Comparison of ENCODE assay signal across 20 cellular contexts in the genomic region with DNA sequence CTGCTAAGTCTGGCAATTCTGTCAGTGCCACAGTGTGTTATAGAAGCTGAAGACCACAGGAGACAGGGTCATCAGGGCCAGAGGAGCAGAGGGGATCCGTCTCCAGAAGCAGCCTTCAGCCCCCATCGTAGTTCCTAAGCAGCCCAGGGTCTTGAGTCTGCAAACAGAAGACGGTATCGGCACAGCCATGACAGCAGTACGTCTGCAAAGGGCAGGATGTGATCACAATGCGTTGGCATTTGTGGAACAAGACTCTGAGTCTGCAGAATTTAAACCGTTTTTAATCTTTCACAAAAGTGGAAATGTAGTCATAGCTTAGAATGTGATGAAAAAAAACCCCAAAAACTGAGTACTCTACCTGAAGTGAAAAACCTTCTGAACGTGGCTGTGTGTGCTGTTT. TPM values are rescaled to one million over a fixed set of nuclear protein-coding genes. Genes with fewer than 3 reads are reported as not detected.
DNase-seq lines count a peak whose midpoint lies in the region; ATAC-seq and TF ChIP-seq lines count a peak whose summit lies in the region.
"Had no signal": no experiment of that assay in that cellular context is flagged by ENCODE, and none has a peak within 500 bp of the region (broad histone marks: within the 10 kb centered on the region; RNA-seq: fewer than 3 reads in every experiment).

No MANE protein-coding gene starts in this region.

- H3K79me2 ChIP-seq in GM23248 (ENCODE audit: insufficient read depth) = no peaks in the 10 kb centered on the region

- no peak for DNase-seq in left ventricle myocardium inferior
- no peak for DNase-seq in cardiac septum (ENCODE audit: low spot score)
- DNase-seq in chondrocyte (ENCODE audit: low spot score) = no peak
- no peak for DNase-seq in transverse colon
- no peak for DNase-seq in AG08395 (ENCODE audit: low spot score)
- no peak for DNase-seq in omental fat pad (ENCODE audit: low spot score)
- DNase-seq in GM23248 = no peak
- DNase-seq: ACHN; activated CD4-positive, alpha-beta T cell treated with anti-CD3 and anti-CD28 coated beads, Interleukin-2, amount 10 ng/mL, durations not matched to agents 24 days and 14 days; activated naive CD8-positive, alpha-beta T cell treated with anti-CD3 and anti-CD28 coated beads, Interleukin-2, amount 50 U/mL, for 24 hours; CD4-positive, alpha-beta T cell; left colon; NCI-H1694; SIG-M5 had no signal

- H3K4me3 Mint-ChIP-seq in chondrocyte (ENCODE audit: unreplicated experiment) = no peak overlapping the region
- H3K4me3 Mint-ChIP-seq: activated CD4-positive, alpha-beta T cell treated with anti-CD3 and anti-CD28 coated beads, Interleukin-2, amount 10 ng/mL, durations not matched to agents 24 days and 14 days; activated naive CD8-positive, alpha-beta T cell treated with anti-CD3 and anti-CD28 coated beads, Interleukin-2, amount 50 U/mL, for 24 hours; CD4-positive, alpha-beta T cell; GM23338 had no signal

- peaks cover 33% of the 10 kb centered on the region for H3K4me1 Mint-ChIP-seq in chondrocyte (ENCODE audit: low read depth)
- H3K4me1 Mint-ChIP-seq: activated CD4-positive, alpha-beta T cell treated with anti-CD3 and anti-CD28 coated beads, Interleukin-2, amount 10 ng/mL, durations not matched to agents 24 days and 14 days; activated naive CD8-positive, alpha-beta T cell treated with anti-CD3 and anti-CD28 coated beads, Interleukin-2, amount 50 U/mL, for 24 hours; GM23338 had no signal

- H3K36me3 ChIP-seq in left ventricle myocardium inferior (no peaks in the 10 kb centered on the region), mucosa of rectum (ENCODE audit: control insufficient read depth in 2 of 2, insufficient read depth in 2 of 2, low read length in 2 of 2) (no peaks in the 10 kb centered on the region), transverse colon (no peaks in the 10 kb centered on the region), GM23248 (ENCODE audit: low read depth) (no peaks in the 10 kb centered on the region)
- H3K36me3 ChIP-seq: breast epithelium, thoracic aorta had no signal

- H3K4me3 ChIP-seq in left ventricle myocardium inferior (no peak overlapping the region), mucosa of rectum (ENCODE audit: low read length in 2 of 2) (no peak overlapping the region), transverse colon (no peak overlapping the region), GM23248 (no peak overlapping the region)
- H3K4me3 ChIP-seq: breast epithelium, GM12878, GM23338, thoracic aorta had no signal

- H3F3A ChIP-seq in GM23248 (ENCODE audit: insufficient read depth) = peaks cover 6% of the 10 kb centered on the region; the same call in 1 of the 2 replicates

- peak overlapping the region; percentile 71 for H3K27ac ChIP-seq in left ventricle myocardium inferior (replicated peaks)
- H3K27ac ChIP-seq in mucosa of rectum (ENCODE audit: low read depth in 2 of 2, low read length in 2 of 2) = peak overlapping the region; percentile 46 to 54
- H3K27ac ChIP-seq in transverse colon = peak overlapping the region; percentile 5 to 23 (median 18)
- H3K27ac ChIP-seq in GM23248 = no peak overlapping the region
- H3K27ac ChIP-seq: breast epithelium, thoracic aorta had no signal

- H4K20me1 ChIP-seq in GM23248 (ENCODE audit: insufficient read depth) = no peaks in the 10 kb centered on the region

- H3K27me3 ChIP-seq in left ventricle myocardium inferior (ENCODE audit: low read depth) = no peaks in the 10 kb centered on the region
- H3K27me3 ChIP-seq in mucosa of rectum (ENCODE audit: control insufficient read depth in 2 of 2, insufficient read depth in 2 of 2, low read length in 2 of 2) = no peaks in the 10 kb centered on the region
- no peaks in the 10 kb centered on the region for H3K27me3 ChIP-seq in transverse colon
- no peaks in the 10 kb centered on the region for H3K27me3 ChIP-seq in GM23248 (replicated peaks; ENCODE audit: insufficient read depth)
- H3K27me3 ChIP-seq: breast epithelium had no signal

- no peaks in the 10 kb centered on the region for H3K9me3 ChIP-seq in left ventricle myocardium inferior (replicated peaks)
- H3K9me3 ChIP-seq in mucosa of rectum (ENCODE audit: control insufficient read depth in 2 of 2, low read length in 2 of 2) = no peaks in the 10 kb centered on the region
- no peaks in the 10 kb centered on the region for H3K9me3 ChIP-seq in transverse colon
- no peaks in the 10 kb centered on the region for H3K9me3 ChIP-seq in GM23248 (ENCODE audit: low read depth)
- H3K9me3 ChIP-seq: breast epithelium, thoracic aorta had no signal

- H3K9ac ChIP-seq in mucosa of rectum (ENCODE audit: low read depth in 1 of 2, low read length in 2 of 2) (no peak overlapping the region), GM23248 (no peak overlapping the region)

- no peak for TF ChIP-seq EP300 in transverse colon (IDR thresholded peaks at IDR 0.05; ENCODE audit: low read depth)

- peaks cover 1% of the 10 kb centered on the region for H3K9me3 Mint-ChIP-seq in chondrocyte (ENCODE audit: low read depth)
- H3K9me3 Mint-ChIP-seq: activated CD4-positive, alpha-beta T cell treated with anti-CD3 and anti-CD28 coated beads, Interleukin-2, amount 10 ng/mL, durations not matched to agents 24 days and 14 days; activated T-helper 2 cell treated with anti-CD3 and anti-CD28 coated beads, Interferon-gamma antibody, Interleukin-2, Interleukin-4, amounts not matched to agents 10 μg/mL and 5 μg/mL and 100 μg/mL, durations not matched to agents 14 hours and 24 hours and 36 hours; CD4-positive, alpha-beta T cell; GM23338 had no signal

- no peak for ATAC-seq in omental fat pad (ENCODE audit: low FRiP score)
- ATAC-seq: activated naive CD8-positive, alpha-beta T cell treated with anti-CD3 and anti-CD28 coated beads, Interleukin-2, amount 50 U/mL, for 24 hours; GM12878; GM23338 had no signal

- no peaks in the 10 kb centered on the region for H3K9me2 ChIP-seq in GM23248 (ENCODE audit: insufficient read depth)

- TF ChIP-seq POLR2A in transverse colon (IDR thresholded peaks at IDR 0.05) = no peak

- H3K36me3 Mint-ChIP-seq in chondrocyte (ENCODE audit: low read depth) = peaks cover 2% of the 10 kb centered on the region

- no peak overlapping the region for H3K4me2 ChIP-seq in GM23248 (ENCODE audit: unreplicated experiment)
- H3K4me2 ChIP-seq: GM23338 had no signal

- TF ChIP-seq CTCF in left ventricle myocardium inferior (IDR thresholded peaks at IDR 0.05; ENCODE audit: borderline replicate concordance) = no peak
- TF ChIP-seq CTCF in chondrocyte (IDR thresholded peaks at IDR 0.05) = no peak
- TF ChIP-seq CTCF in transverse colon (IDR thresholded peaks at IDR 0.05) = no peak
- TF ChIP-seq CTCF in omental fat pad (IDR thresholded peaks at IDR 0.05) = no peak

- intact Hi-C loops in left ventricle myocardium inferior (cut with micrococcal nuclease) = no loop called here
- intact Hi-C loops in cardiac septum (cut with DNase I) = no loop called here
- intact Hi-C loops in transverse colon (cut with DNase I; ENCODE audit: low total_unique reads) = no loop called here

- H3K27me3 Mint-ChIP-seq in chondrocyte (ENCODE audit: low read depth) = no peaks in the 10 kb centered on the region
- H3K27me3 Mint-ChIP-seq: activated CD4-positive, alpha-beta T cell treated with anti-CD3 and anti-CD28 coated beads, Interleukin-2, amount 10 ng/mL, durations not matched to agents 24 days and 14 days; activated naive CD8-positive, alpha-beta T cell treated with anti-CD3 and anti-CD28 coated beads, Interleukin-2, amount 50 U/mL, for 24 hours; CD4-positive, alpha-beta T cell had no signal

- in situ Hi-C loops in transverse colon (cut with MboI; ENCODE audit: low pct_ligation_motif_present in 1 of 4, low pct_unique_long_range_greater_than_20kb in 1 of 4, low sequenced_read_pairs in 3 of 4) = loop anchor here in 1 of 4 donors (25.0 kb wide), 1 partner anchor 118 kb away; the partner anchor contains the start of genes CNST and TFB2M
- in situ Hi-C loops in GM23248 (cut with MboI) = no loop called here

- 75 to 78% methylated on average over 8 of the region's 8 CpGs for WGBS in transverse colon (ENCODE audit: low coverage in 1 of 2), 2 donors
- 82% methylated on average over 8 of the region's 8 CpGs for WGBS in GM23248 (ENCODE audit: low coverage in 1 of 2, low lambda C conversion rate in 2 of 2, missing lambda C conversion rate in 2 of 2), 2 experiments

- peak overlapping the region; percentile 41 for H3K27ac Mint-ChIP-seq in chondrocyte (ENCODE audit: unreplicated experiment)
- H3K27ac Mint-ChIP-seq: activated naive CD8-positive, alpha-beta T cell treated with anti-CD3 and anti-CD28 coated beads, Interleukin-2, amount 50 U/mL, for 24 hours; activated T-helper 2 cell treated with anti-CD3 and anti-CD28 coated beads, Interferon-gamma antibody, Interleukin-2, Interleukin-4, amounts not matched to agents 10 μg/mL and 5 μg/mL and 100 μg/mL, durations not matched to agents 14 hours and 24 hours and 36 hours; CD4-positive, alpha-beta T cell; GM23338 had no signal

- H2AFZ ChIP-seq in GM23248 = no peak overlapping the region
- H2AFZ ChIP-seq: GM23338 had no signal

- H3K4me1 ChIP-seq in left ventricle myocardium inferior (peaks cover 35% of the 10 kb centered on the region), mucosa of rectum (ENCODE audit: control insufficient read depth in 2 of 2, insufficient read depth in 2 of 2, low read length in 2 of 2) (peaks cover 7 to 27% of the 10 kb centered on the region in 2 donors), transverse colon (peaks cover 0 to 52% (median 9%) of the 10 kb centered on the region in 4 donors), GM23248 (ENCODE audit: insufficient read depth) (no peaks in the 10 kb centered on the region)
- H3K4me1 ChIP-seq: breast epithelium had no signal

RNA-seq across cellular contexts. Expression of gene SCCPDH, which starts 44.0 kb away (rescaled TPM):
- total RNA-seq in left ventricle myocardium inferior = 29.4 TPM
- total RNA-seq in cardiac septum = 31.3 TPM
- total RNA-seq in chondrocyte = 33.5 to 39.4 TPM (median 33.5 TPM) in 3 replicates
- total RNA-seq in transverse colon = 10 to 100 TPM in 3 of 4 donors, 1 to 10 TPM in 1; 4.8 to 28.5 (median 17.4) TPM
- total RNA-seq in omental fat pad = 10 to 100 TPM; 18.6 to 50.5 (median 25.0) TPM
- 26.4 and 36.3 TPM in 2 replicates for total RNA-seq in GM23248 (2014; rRNA removed; shearing (Covaris generic))
- 37.5 and 40.3 TPM in 2 replicates for polyA plus RNA-seq in GM23248 (2016; fragmentation: Nextera tagmentation; extraction: Ambion mirVana)
